7 cellular contexts compared by ENCODE assay signal in the genomic region with DNA sequence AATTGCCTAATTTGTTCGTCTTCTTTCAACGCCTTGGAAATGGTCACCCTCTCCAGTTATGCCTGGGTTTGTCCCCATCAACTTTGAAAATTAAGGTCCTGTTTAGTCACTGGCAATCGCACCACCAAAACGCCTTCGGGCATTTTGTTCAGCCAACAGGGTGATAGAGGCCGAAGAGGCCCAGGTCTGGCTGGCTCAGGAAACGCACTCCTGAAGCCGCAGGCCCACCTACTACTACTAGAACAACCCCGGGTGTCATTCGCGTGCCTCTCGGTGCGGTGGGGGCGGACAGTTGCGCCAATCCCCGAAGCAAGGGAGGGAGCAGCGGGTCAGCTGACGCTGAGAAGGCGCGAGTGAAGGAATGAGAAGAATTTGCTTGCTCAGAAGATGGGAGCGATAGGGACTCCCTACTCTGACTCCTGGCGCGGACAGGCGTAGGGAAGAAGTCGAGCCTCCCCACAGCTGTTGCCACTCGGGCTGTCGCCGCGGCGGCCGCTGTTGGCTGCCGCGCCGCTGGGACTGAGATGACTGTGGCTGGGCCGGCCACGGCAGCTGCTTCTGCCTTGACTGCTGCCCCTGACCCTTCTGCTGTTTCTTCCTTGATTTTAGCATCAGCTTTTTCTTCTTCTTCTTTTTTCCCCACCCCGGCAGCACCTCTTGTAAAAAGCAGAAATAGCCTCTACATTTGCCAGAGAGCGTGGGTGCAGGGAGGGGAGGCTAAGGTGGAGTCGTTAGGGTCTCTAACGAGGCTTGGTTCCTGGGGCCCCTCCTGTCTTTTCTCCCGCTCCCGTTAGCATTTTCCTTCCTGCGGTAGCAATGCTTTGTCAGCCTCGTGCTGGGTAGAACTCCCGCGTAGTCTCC.
DNase-seq lines count a peak whose midpoint lies in the region; ATAC-seq and TF ChIP-seq lines count a peak whose summit lies in the region.

No MANE protein-coding gene starts in this region.

- H3K4me1 ChIP-seq in hepatocyte (ENCODE audit: insufficient read depth) (peaks cover 22% of the 10 kb centered on the region), prostate gland (replicated peaks) (no peaks in the 10 kb centered on the region)

- peak; percentile 58 for ATAC-seq in HG03460 (IDR thresholded peaks at IDR 0.05; ENCODE audit: unreplicated experiment)

- no peak for TF ChIP-seq CTCF in astrocyte of the cerebellum (IDR thresholded peaks at IDR 0.05; ENCODE audit: low read depth, low read length, missing control alignments)
- TF ChIP-seq CTCF in hepatocyte (IDR thresholded peaks at IDR 0.05; ENCODE audit: poor library complexity), result peak; percentile 5
- TF ChIP-seq CTCF in prostate gland (IDR thresholded peaks at IDR 0.05), result no peak

- no peak for TF ChIP-seq POLR2A in prostate gland (IDR thresholded peaks at IDR 0.05)

- peak overlapping the region; percentile 92 for H3K27ac ChIP-seq in hepatocyte
- peak overlapping the region; percentile 66 to 72 for H3K27ac ChIP-seq in prostate gland

- no peaks in the 10 kb centered on the region for H4K20me1 ChIP-seq in hepatocyte (ENCODE audit: insufficient read depth, poor library complexity, severe bottlenecking)

- peak overlapping the region; percentile 87 for H3K4me2 ChIP-seq in hepatocyte

- H3K36me3 ChIP-seq in hepatocyte (replicated peaks; ENCODE audit: insufficient read depth, low read depth) (no peaks in the 10 kb centered on the region), prostate gland (no peaks in the 10 kb centered on the region)

- DNase-seq in astrocyte of the cerebellum (ENCODE audit: low read depth), result peak; percentile 38
- peak; percentile 91 for DNase-seq in hepatocyte (ENCODE audit: low spot score)
- peak; percentile 56 for DNase-seq in prostate gland (ENCODE audit: low spot score)
- DNase-seq in stimulated activated CD4-positive, alpha-beta T cell treated with anti-CD3 and anti-CD28 coated beads, Interleukin-2, amount 100 ng/mL, for 24 hours, result no peak
- no peak for DNase-seq in COLO829 (ENCODE audit: low spot score)
- no peak for DNase-seq in NCI-H2029 treated with DMSO at 0.1 percent for 48 hours (lab: John Stamatoyannopoulos, UW)

- H3K27me3 ChIP-seq in hepatocyte (no peaks in the 10 kb centered on the region), prostate gland (replicated peaks; ENCODE audit: insufficient read depth) (no peaks in the 10 kb centered on the region)

- WGBS in hepatocyte (ENCODE audit: low lambda C conversion rate, missing lambda C conversion rate), result 4% methylated on average over 46 of the region's 46 CpGs
- 7% methylated on average over 39 of the region's 46 CpGs for WGBS in prostate gland

- in situ Hi-C loops in astrocyte of the cerebellum (cut with HindIII; ENCODE audit: low sequenced_read_pairs), result no loop called here

- no peaks in the 10 kb centered on the region for H3K9me2 ChIP-seq in hepatocyte (replicated peaks; ENCODE audit: insufficient read depth)

- H3K79me2 ChIP-seq in hepatocyte, result no peaks in the 10 kb centered on the region

- H3K9me3 ChIP-seq in hepatocyte (ENCODE audit: low read depth) (no peaks in the 10 kb centered on the region), prostate gland (no peaks in the 10 kb centered on the region)

- intact Hi-C loops in prostate gland (cut with DNase I), result loop anchor here (5.0 to 10.0 kb wide), 3 partner anchors 264 to 1079 kb away; no protein-coding TSS in a partner anchor

- peak overlapping the region; percentile 22 for H3K4me3 ChIP-seq in astrocyte of the cerebellum (ENCODE audit: low read depth, low read length)
- H3K4me3 ChIP-seq in hepatocyte, result peak overlapping the region; percentile 21
- peak overlapping the region; percentile 26 to 32 for H3K4me3 ChIP-seq in prostate gland

- H2AFZ ChIP-seq in hepatocyte, result peak overlapping the region; percentile 61

Comparison
In these comparisons a context has a peak if more than half of its experiments do, and no peak if none do; other contexts are left out.
1. DNase-seq: peak in astrocyte of the cerebellum (single experiment), hepatocyte (single experiment) and prostate gland (single experiment); none in stimulated activated CD4-positive, alpha-beta T cell treated with anti-CD3 and anti-CD28 coated beads, Interleukin-2, amount 100 ng/mL, for 24 hours (0 of 2), COLO829 (single experiment) and NCI-H2029 treated with DMSO at 0.1 percent for 48 hours (single experiment).
2. Peak in every context shown above with its lines, with median percentiles within 50 percentile points of each other: H3K4me3 ChIP-seq.